In the genomic region with DNA sequence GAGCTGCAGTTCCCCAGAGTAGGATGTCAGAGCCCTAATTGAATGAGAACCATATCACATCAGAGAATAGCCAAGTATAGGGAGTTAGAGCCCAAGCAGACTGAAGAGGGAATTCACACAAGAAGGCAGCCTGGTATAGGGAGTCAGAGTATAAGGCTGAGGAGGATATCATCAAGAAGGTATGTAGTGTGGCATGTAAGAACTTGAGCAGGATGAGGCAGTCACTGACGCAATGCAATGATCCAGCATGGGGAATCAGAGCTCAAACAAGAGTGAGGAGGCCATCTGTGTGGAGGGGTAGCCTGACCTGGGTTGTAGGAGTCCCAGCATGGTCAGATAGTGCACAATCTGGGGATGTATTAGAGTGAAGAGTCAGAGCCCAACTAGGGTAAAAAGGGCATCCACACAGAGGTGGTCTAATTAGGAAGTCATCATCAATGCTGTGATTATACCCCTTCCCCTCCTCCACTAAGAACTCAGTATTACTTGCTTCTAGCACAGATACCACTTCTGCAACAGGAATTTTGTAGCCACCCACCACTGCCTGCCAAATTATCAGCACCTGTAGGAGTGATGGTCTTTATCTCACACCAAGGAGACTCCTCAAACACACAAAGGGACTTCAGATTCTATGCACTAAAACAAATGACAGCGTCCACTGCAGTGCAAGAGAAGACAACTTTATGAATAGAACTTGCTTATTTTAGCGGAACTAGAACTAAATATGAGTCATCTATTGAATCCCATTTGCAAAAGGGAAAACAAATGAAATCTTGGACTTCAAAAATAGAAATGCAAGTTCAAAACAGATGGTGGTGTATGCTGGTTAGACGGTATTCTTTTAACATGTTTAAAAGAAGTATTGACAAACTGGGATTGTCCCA, we compare ENCODE assay signal across 12 cellular contexts.
DNase-seq lines count a peak whose midpoint lies in the region; ATAC-seq lines count a peak whose summit lies in the region.
"Had no signal": no experiment of that assay in that cellular context is flagged by ENCODE, and none has a peak within 500 bp of the region (broad histone marks: within the 10 kb centered on the region; RNA-seq: fewer than 3 reads in every experiment).

No MANE protein-coding gene starts in this region.

- H3K4me1 ChIP-seq in SJSA1 (replicated peaks): peaks cover 25% of the 10 kb centered on the region

- H3K36me3 Mint-ChIP-seq in activated CD4-positive, alpha-beta T cell treated with anti-CD3 and anti-CD28 coated beads, Interleukin-2, amount 10 ng/mL, durations not matched to agents 24 days and 14 days (ENCODE audit: low read depth): peaks cover 15% of the 10 kb centered on the region
- peaks cover 5% of the 10 kb centered on the region for H3K36me3 Mint-ChIP-seq in effector memory CD8-positive, alpha-beta T cell (ENCODE audit: insufficient read depth)

- H3K4me1 Mint-ChIP-seq in activated CD4-positive, alpha-beta T cell treated with anti-CD3 and anti-CD28 coated beads, Interleukin-2, amount 10 ng/mL, durations not matched to agents 24 days and 14 days: peaks cover 7% of the 10 kb centered on the region
- peaks cover 8 to 11% of the 10 kb centered on the region in 2 donors for H3K4me1 Mint-ChIP-seq in effector memory CD8-positive, alpha-beta T cell (ENCODE audit: low read depth in 2 of 2)

- intact Hi-C loops in activated CD4-positive, alpha-beta T cell treated with anti-CD3 and anti-CD28 coated beads, Interleukin-2, amount 10 ng/mL, durations not matched to agents 24 days and 14 days (cut with micrococcal nuclease): no loop called here

- peaks cover 9% of the 10 kb centered on the region; the same call in 1 of the 2 replicates for H3K36me3 ChIP-seq in SJSA1
- H3K36me3 ChIP-seq: ovary had no signal

- H3K27me3 Mint-ChIP-seq in activated CD4-positive, alpha-beta T cell treated with anti-CD3 and anti-CD28 coated beads, Interleukin-2, amount 10 ng/mL, durations not matched to agents 24 days and 14 days: no peaks in the 10 kb centered on the region
- no peaks in the 10 kb centered on the region for H3K27me3 Mint-ChIP-seq in effector memory CD8-positive, alpha-beta T cell
- H3K27me3 Mint-ChIP-seq: activated T-helper 17 cell treated with anti-CD3 and anti-CD28 coated beads, Interleukin-2, amount 50 U/mL, for 72 hours had no signal

- ATAC-seq in GM18861 (IDR thresholded peaks at IDR 0.05; ENCODE audit: unreplicated experiment) (peak; percentile 65), HG02759 (IDR thresholded peaks at IDR 0.05; ENCODE audit: unreplicated experiment) (peak; percentile 83)
- no peak for ATAC-seq in effector memory CD8-positive, alpha-beta T cell (replicated peaks)
- ATAC-seq: activated T-helper 17 cell treated with anti-CD3 and anti-CD28 coated beads, Interleukin-2, amount 50 U/mL, for 72 hours had no signal

- H3K4me3 Mint-ChIP-seq in activated CD4-positive, alpha-beta T cell treated with anti-CD3 and anti-CD28 coated beads, Interleukin-2, amount 10 ng/mL, durations not matched to agents 24 days and 14 days: no peak overlapping the region
- H3K4me3 Mint-ChIP-seq in effector memory CD8-positive, alpha-beta T cell: no peak overlapping the region
- H3K4me3 Mint-ChIP-seq: activated T-helper 17 cell treated with anti-CD3 and anti-CD28 coated beads, Interleukin-2, amount 50 U/mL, for 72 hours had no signal

- H3K9me3 Mint-ChIP-seq in activated CD4-positive, alpha-beta T cell treated with anti-CD3 and anti-CD28 coated beads, Interleukin-2, amount 10 ng/mL, durations not matched to agents 24 days and 14 days: peaks cover 4% of the 10 kb centered on the region
- no peaks in the 10 kb centered on the region for H3K9me3 Mint-ChIP-seq in effector memory CD8-positive, alpha-beta T cell
- H3K9me3 Mint-ChIP-seq: activated T-helper 17 cell treated with anti-CD3 and anti-CD28 coated beads, Interleukin-2, amount 50 U/mL, for 72 hours had no signal

- no peaks in the 10 kb centered on the region for H3K27me3 ChIP-seq in SJSA1 (replicated peaks)
- H3K27me3 ChIP-seq: ovary had no signal

- no peaks in the 10 kb centered on the region for H3K9me3 ChIP-seq in SJSA1 (replicated peaks)
- H3K9me3 ChIP-seq: ovary had no signal

- DNase-seq in SJSA1 (ENCODE audit: low read depth in 1 of 2, low spot score in 2 of 2) (peak; percentile 44 to 45), non-pigmented ciliary epithelial cell (ENCODE audit: low read depth) (peak; percentile 88), NCI-H1092 treated with DMSO at 0.1 percent for 48 hours (lab: John Stamatoyannopoulos, UW) (no peak)
- DNase-seq in activated CD4-positive, alpha-beta T cell treated with anti-CD3 and anti-CD28 coated beads, Interleukin-2, amount 10 ng/mL, durations not matched to agents 24 days and 14 days: no peak
- DNase-seq in effector memory CD8-positive, alpha-beta T cell: no peak
- no peak for DNase-seq in activated CD4-positive, CD25-positive, alpha-beta regulatory T cell (lab: John Stamatoyannopoulos, UW)
- DNase-seq: ovary; stimulated activated naive CD4-positive, alpha-beta T cell treated with Interleukin-2 at 50 U/mL for 16 hours had no signal

- no peak overlapping the region for H3K27ac Mint-ChIP-seq in activated CD4-positive, alpha-beta T cell treated with anti-CD3 and anti-CD28 coated beads, Interleukin-2, amount 10 ng/mL, durations not matched to agents 24 days and 14 days
- H3K27ac Mint-ChIP-seq in effector memory CD8-positive, alpha-beta T cell: no peak overlapping the region
- H3K27ac Mint-ChIP-seq: activated T-helper 17 cell treated with anti-CD3 and anti-CD28 coated beads, Interleukin-2, amount 50 U/mL, for 72 hours had no signal

- H3K27ac ChIP-seq in SJSA1: peak overlapping the region; percentile 60
- H3K27ac ChIP-seq: ovary, SK-N-MC had no signal

- H3K4me3 ChIP-seq in SJSA1: no peak overlapping the region
- H3K4me3 ChIP-seq: ovary, SK-N-MC had no signal

Comparison
In these comparisons a context has a peak if more than half of its experiments do, and no peak if none do; other contexts are left out.
1. DNase-seq: peak in SJSA1 (2 of 2) and non-pigmented ciliary epithelial cell (single experiment); none in activated CD4-positive, alpha-beta T cell treated with anti-CD3 and anti-CD28 coated beads, Interleukin-2, amount 10 ng/mL, durations not matched to agents 24 days and 14 days (single experiment), effector memory CD8-positive, alpha-beta T cell (0 of 3), activated CD4-positive, CD25-positive, alpha-beta regulatory T cell (0 of 4) and NCI-H1092 treated with DMSO at 0.1 percent for 48 hours (single experiment).